1 cellular context compared by ENCODE assay signal in genomic region chr2:1540481-1540880, GRCh38.
TF ChIP-seq lines count a peak whose summit lies in the region.

No MANE protein-coding gene starts in this region.

TF ChIP-seq in GM23338, 12 proteins besides CTCF, POLR2A, EP300 and RAD21 (continued from another document):
- TF ChIP-seq, protein P1, sequence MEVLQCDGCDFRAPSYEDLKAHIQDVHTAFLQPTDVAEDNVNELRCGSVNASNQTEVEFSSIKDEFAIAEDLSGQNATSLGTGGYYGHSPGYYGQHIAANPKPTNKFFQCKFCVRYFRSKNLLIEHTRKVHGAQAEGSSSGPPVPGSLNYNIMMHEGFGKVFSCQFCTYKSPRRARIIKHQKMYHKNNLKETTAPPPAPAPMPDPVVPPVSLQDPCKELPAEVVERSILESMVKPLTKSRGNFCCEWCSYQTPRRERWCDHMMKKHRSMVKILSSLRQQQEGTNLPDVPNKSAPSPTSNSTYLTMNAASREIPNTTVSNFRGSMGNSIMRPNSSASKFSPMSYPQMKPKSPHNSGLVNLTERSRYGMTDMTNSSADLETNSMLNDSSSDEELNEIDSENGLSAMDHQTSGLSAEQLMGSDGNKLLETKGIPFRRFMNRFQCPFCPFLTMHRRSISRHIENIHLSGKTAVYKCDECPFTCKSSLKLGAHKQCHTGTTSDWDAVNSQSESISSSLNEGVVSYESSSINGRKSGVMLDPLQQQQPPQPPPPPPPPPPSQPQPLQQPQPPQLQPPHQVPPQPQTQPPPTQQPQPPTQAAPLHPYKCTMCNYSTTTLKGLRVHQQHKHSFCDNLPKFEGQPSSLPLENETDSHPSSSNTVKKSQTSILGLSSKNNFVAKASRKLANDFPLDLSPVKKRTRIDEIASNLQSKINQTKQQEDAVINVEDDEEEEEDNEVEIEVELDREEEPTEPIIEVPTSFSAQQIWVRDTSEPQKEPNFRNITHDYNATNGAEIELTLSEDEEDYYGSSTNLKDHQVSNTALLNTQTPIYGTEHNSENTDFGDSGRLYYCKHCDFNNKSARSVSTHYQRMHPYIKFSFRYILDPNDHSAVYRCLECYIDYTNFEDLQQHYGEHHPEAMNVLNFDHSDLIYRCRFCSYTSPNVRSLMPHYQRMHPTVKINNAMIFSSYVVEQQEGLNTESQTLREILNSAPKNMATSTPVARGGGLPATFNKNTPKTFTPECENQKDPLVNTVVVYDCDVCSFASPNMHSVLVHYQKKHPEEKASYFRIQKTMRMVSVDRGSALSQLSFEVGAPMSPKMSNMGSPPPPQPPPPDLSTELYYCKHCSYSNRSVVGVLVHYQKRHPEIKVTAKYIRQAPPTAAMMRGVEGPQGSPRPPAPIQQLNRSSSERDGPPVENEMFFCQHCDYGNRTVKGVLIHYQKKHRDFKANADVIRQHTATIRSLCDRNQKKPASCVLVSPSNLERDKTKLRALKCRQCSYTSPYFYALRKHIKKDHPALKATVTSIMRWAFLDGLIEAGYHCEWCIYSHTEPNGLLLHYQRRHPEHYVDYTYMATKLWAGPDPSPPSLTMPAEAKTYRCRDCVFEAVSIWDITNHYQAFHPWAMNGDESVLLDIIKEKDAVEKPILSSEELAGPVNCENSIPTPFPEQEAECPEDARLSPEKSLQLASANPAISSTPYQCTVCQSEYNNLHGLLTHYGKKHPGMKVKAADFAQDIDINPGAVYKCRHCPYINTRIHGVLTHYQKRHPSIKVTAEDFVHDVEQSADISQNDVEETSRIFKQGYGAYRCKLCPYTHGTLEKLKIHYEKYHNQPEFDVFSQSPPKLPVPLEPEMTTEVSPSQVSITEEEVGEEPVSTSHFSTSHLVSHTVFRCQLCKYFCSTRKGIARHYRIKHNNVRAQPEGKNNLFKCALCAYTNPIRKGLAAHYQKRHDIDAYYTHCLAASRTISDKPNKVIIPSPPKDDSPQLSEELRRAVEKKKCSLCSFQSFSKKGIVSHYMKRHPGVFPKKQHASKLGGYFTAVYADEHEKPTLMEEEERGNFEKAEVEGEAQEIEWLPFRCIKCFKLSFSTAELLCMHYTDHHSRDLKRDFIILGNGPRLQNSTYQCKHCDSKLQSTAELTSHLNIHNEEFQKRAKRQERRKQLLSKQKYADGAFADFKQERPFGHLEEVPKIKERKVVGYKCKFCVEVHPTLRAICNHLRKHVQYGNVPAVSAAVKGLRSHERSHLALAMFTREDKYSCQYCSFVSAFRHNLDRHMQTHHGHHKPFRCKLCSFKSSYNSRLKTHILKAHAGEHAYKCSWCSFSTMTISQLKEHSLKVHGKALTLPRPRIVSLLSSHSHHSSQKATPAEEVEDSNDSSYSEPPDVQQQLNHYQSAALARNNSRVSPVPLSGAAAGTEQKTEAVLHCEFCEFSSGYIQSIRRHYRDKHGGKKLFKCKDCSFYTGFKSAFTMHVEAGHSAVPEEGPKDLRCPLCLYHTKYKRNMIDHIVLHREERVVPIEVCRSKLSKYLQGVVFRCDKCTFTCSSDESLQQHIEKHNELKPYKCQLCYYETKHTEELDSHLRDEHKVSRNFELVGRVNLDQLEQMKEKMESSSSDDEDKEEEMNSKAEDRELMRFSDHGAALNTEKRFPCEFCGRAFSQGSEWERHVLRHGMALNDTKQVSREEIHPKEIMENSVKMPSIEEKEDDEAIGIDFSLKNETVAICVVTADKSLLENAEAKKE (CRISPR knock-in tag; IDR thresholded peaks at IDR 0.05) = no peak
- TF ChIP-seq, protein P2, sequence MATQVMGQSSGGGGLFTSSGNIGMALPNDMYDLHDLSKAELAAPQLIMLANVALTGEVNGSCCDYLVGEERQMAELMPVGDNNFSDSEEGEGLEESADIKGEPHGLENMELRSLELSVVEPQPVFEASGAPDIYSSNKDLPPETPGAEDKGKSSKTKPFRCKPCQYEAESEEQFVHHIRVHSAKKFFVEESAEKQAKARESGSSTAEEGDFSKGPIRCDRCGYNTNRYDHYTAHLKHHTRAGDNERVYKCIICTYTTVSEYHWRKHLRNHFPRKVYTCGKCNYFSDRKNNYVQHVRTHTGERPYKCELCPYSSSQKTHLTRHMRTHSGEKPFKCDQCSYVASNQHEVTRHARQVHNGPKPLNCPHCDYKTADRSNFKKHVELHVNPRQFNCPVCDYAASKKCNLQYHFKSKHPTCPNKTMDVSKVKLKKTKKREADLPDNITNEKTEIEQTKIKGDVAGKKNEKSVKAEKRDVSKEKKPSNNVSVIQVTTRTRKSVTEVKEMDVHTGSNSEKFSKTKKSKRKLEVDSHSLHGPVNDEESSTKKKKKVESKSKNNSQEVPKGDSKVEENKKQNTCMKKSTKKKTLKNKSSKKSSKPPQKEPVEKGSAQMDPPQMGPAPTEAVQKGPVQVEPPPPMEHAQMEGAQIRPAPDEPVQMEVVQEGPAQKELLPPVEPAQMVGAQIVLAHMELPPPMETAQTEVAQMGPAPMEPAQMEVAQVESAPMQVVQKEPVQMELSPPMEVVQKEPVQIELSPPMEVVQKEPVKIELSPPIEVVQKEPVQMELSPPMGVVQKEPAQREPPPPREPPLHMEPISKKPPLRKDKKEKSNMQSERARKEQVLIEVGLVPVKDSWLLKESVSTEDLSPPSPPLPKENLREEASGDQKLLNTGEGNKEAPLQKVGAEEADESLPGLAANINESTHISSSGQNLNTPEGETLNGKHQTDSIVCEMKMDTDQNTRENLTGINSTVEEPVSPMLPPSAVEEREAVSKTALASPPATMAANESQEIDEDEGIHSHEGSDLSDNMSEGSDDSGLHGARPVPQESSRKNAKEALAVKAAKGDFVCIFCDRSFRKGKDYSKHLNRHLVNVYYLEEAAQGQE (IDR thresholded peaks at IDR 0.05; ENCODE audit: unreplicated experiment) = no peak
- no peak for TF ChIP-seq EZH2 (IDR thresholded peaks at IDR 0.05; ENCODE audit: low read depth, unreplicated experiment)
- no peak for TF ChIP-seq ETS1 (IDR thresholded peaks at IDR 0.05)
